In the genomic region with DNA sequence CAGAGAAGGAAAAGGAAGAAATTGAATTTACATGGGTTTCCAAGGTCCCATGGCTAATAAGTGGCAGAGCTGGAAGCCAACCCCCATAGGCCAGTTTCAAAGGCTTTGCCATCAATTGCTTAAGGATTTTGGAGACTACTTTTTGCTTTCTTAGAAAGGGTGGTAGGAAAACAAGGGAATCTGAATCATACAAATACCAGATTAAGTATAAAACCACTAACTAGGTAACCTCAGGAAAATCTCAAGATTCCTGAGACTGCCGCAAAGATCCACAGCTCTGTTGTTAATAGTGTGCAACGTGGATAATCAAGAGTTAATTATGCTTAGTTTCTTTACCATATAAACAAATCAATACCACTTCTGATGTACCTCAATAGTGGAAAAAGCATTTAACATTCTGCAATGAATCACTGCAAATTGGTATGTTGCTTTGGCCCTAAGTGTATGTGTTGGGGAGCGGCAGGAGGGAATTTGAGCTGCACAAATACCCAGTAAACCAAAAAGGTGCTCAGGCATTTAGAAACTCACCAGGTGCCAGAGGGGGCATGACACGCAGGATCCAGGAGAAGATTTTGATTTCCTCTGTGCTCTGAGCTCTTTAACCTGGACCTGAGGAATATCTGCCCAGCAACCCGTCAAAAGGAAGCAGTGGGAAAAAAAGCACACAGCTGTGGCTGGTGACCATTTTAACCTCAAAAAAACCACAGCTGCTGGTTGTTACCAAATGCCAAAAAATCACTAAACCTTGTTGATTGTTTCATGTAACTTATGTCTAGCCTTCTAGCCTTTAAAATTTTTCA, we compare ENCODE assay signal across 15 cellular contexts. TPM values are rescaled to one million over a fixed set of nuclear protein-coding genes. Genes with fewer than 3 reads are reported as not detected.
DNase-seq lines count a peak whose midpoint lies in the region; ATAC-seq and TF ChIP-seq lines count a peak whose summit lies in the region.
"Had no signal": no experiment of that assay in that cellular context is flagged by ENCODE, and none has a peak within 500 bp of the region (broad histone marks: within the 10 kb centered on the region; RNA-seq: fewer than 3 reads in every experiment).

No MANE protein-coding gene starts in this region.

- peaks cover 11% of the 10 kb centered on the region for H3K4me1 Mint-ChIP-seq in osteocyte (ENCODE audit: unreplicated experiment)
- H3K4me1 Mint-ChIP-seq in activated CD4-positive, alpha-beta memory T cell treated with anti-CD3 and anti-CD28 coated beads, Interleukin-2, amount 10 ng/mL, durations not matched to agents 7 days and 5 days = peaks cover 2% of the 10 kb centered on the region
- H3K4me1 Mint-ChIP-seq: activated naive CD4-positive, alpha-beta T cell treated with anti-CD3 and anti-CD28 coated beads, Interleukin-2, amount 50 U/mL, for 24 hours had no signal

- H3K4me3 Mint-ChIP-seq in osteocyte (ENCODE audit: unreplicated experiment) = no peak overlapping the region
- H3K4me3 Mint-ChIP-seq in activated CD4-positive, alpha-beta memory T cell treated with anti-CD3 and anti-CD28 coated beads, Interleukin-2, amount 10 ng/mL, durations not matched to agents 7 days and 5 days = no peak overlapping the region
- H3K4me3 Mint-ChIP-seq: activated CD4-positive, alpha-beta memory T cell treated with anti-CD3 and anti-CD28 coated beads for 36 hours; activated naive CD4-positive, alpha-beta T cell treated with anti-CD3 and anti-CD28 coated beads, Interleukin-2, amount 50 U/mL, for 24 hours had no signal

- POLR2A ChIA-PET in activated CD4-positive, alpha-beta memory T cell treated with anti-CD3 and anti-CD28 coated beads, Interleukin-2, amount 10 ng/mL, durations not matched to agents 7 days and 5 days (lab: Charles Lee) = no interaction called here

- ATAC-seq in HG03045 (IDR thresholded peaks at IDR 0.05; ENCODE audit: unreplicated experiment) = no peak

- TF ChIP-seq CTCF in cardiac fibroblast (IDR thresholded peaks at IDR 0.05; ENCODE audit: low read depth, low read length) (no peak), osteocyte (IDR thresholded peaks at IDR 0.05) (no peak)

- CTCF ChIA-PET in activated CD4-positive, alpha-beta memory T cell treated with anti-CD3 and anti-CD28 coated beads, Interleukin-2, amount 10 ng/mL, durations not matched to agents 7 days and 5 days (lab: Charles Lee) = interaction anchor here (0.9 kb wide), 1 partner anchor 552 kb away, joined by 3 read pairs; no protein-coding TSS in a partner anchor

- peaks cover under 1% of the 10 kb centered on the region for H3K9me3 Mint-ChIP-seq in osteocyte (ENCODE audit: unreplicated experiment)
- H3K9me3 Mint-ChIP-seq in activated CD4-positive, alpha-beta memory T cell treated with anti-CD3 and anti-CD28 coated beads, Interleukin-2, amount 10 ng/mL, durations not matched to agents 7 days and 5 days = no peaks in the 10 kb centered on the region
- H3K9me3 Mint-ChIP-seq: activated CD4-positive, alpha-beta memory T cell treated with anti-CD3 and anti-CD28 coated beads for 36 hours; activated naive CD4-positive, alpha-beta T cell treated with anti-CD3 and anti-CD28 coated beads, Interleukin-2, amount 50 U/mL, for 24 hours had no signal

- peak overlapping the region; percentile 45 for H3K27ac Mint-ChIP-seq in osteocyte (ENCODE audit: unreplicated experiment)
- H3K27ac Mint-ChIP-seq in activated CD4-positive, alpha-beta memory T cell treated with anti-CD3 and anti-CD28 coated beads, Interleukin-2, amount 10 ng/mL, durations not matched to agents 7 days and 5 days = no peak overlapping the region
- H3K27ac Mint-ChIP-seq: activated CD4-positive, alpha-beta memory T cell treated with anti-CD3 and anti-CD28 coated beads for 36 hours; activated naive CD4-positive, alpha-beta T cell treated with anti-CD3 and anti-CD28 coated beads, Interleukin-2, amount 50 U/mL, for 24 hours had no signal

- no peak overlapping the region for H3K4me3 ChIP-seq in cardiac fibroblast (replicated peaks in 1 of 2; ENCODE audit: low read depth in 2 of 2, low read length in 2 of 2)
- H3K4me3 ChIP-seq: heart left ventricle, right lobe of liver, transverse colon had no signal

- peak; percentile 13 for DNase-seq in EL
- peak; percentile 6 for DNase-seq in NAMALWA (ENCODE audit: low spot score)
- DNase-seq in cardiac fibroblast (ENCODE audit: low read depth in 2 of 2) = peak; percentile 65 to 66
- DNase-seq in osteocyte (ENCODE audit: extremely low spot score, unreplicated experiment) = no peak
- no peak for DNase-seq in ecto neural progenitor cell (ENCODE audit: low spot score)
- DNase-seq in NCI-H2081 treated with DMSO at 0.1 percent for 48 hours (lab: John Stamatoyannopoulos, UW) = no peak
- no peak for DNase-seq in activated CD4-positive, alpha-beta memory T cell treated with anti-CD3 and anti-CD28 coated beads, Interleukin-2, amount 10 ng/mL, durations not matched to agents 7 days and 5 days
- DNase-seq: activated CD4-positive, alpha-beta memory T cell treated with anti-CD3 and anti-CD28 coated beads for 36 hours; effector CD8-positive, alpha-beta T cell; heart left ventricle; midbrain; right lobe of liver; transverse colon had no signal

- no peaks in the 10 kb centered on the region for H3K36me3 Mint-ChIP-seq in osteocyte (ENCODE audit: unreplicated experiment)
- H3K36me3 Mint-ChIP-seq in activated CD4-positive, alpha-beta memory T cell treated with anti-CD3 and anti-CD28 coated beads, Interleukin-2, amount 10 ng/mL, durations not matched to agents 7 days and 5 days (ENCODE audit: low read depth) = no peaks in the 10 kb centered on the region
- H3K36me3 Mint-ChIP-seq: activated CD4-positive, alpha-beta memory T cell treated with anti-CD3 and anti-CD28 coated beads for 36 hours; activated naive CD4-positive, alpha-beta T cell treated with anti-CD3 and anti-CD28 coated beads, Interleukin-2, amount 50 U/mL, for 24 hours had no signal

- H3K27me3 Mint-ChIP-seq in osteocyte (ENCODE audit: unreplicated experiment) = no peaks in the 10 kb centered on the region
- H3K27me3 Mint-ChIP-seq in activated CD4-positive, alpha-beta memory T cell treated with anti-CD3 and anti-CD28 coated beads, Interleukin-2, amount 10 ng/mL, durations not matched to agents 7 days and 5 days = peaks cover 42% of the 10 kb centered on the region

RNA-seq across cellular contexts. Expression of gene AADAC, which starts 22.0 kb away (rescaled TPM):
- not detected in 2 replicates for total RNA-seq in osteocyte
- total RNA-seq in activated CD4-positive, alpha-beta memory T cell treated with anti-CD3 and anti-CD28 coated beads, Interleukin-2, amount 10 ng/mL, durations not matched to agents 7 days and 5 days = not detected
- total RNA-seq: activated CD4-positive, alpha-beta memory T cell treated with anti-CD3 and anti-CD28 coated beads for 36 hours had no signal

RNA-seq across cellular contexts. Expression of gene SUCNR1, which starts 37.5 kb away (rescaled TPM):
- not detected in 2 replicates for total RNA-seq in osteocyte
- total RNA-seq in activated CD4-positive, alpha-beta memory T cell treated with anti-CD3 and anti-CD28 coated beads, Interleukin-2, amount 10 ng/mL, durations not matched to agents 7 days and 5 days = not detected
- total RNA-seq: activated CD4-positive, alpha-beta memory T cell treated with anti-CD3 and anti-CD28 coated beads for 36 hours had no signal

Comparison
In these comparisons a context has a peak if more than half of its experiments do, and no peak if none do; other contexts are left out.
1. DNase-seq: peak in EL (single experiment), NAMALWA (single experiment) and cardiac fibroblast (2 of 2); none in osteocyte (single experiment), ecto neural progenitor cell (single experiment), NCI-H2081 treated with DMSO at 0.1 percent for 48 hours (single experiment) and activated CD4-positive, alpha-beta memory T cell treated with anti-CD3 and anti-CD28 coated beads, Interleukin-2, amount 10 ng/mL, durations not matched to agents 7 days and 5 days (single experiment).